In the genomic region with DNA sequence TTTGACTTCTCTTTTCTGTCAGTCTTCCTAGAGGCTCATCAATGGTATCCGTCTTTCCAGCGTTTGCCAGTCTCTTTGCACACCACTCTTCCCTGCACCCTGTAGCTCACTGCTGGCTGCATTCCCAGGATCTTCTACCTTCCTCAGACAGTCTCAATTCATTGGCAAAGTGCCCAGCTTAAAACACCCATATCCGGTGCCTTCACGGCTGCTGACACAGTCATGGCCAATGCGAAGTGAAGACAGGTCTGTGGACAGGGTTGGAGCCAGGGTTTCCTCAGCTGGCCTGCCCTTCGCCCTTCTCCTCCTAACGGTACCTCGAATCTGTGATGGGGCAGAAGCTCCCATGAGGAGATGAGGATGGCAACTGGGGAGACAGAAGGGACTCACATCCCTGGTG, we compare ENCODE assay signal across 9 cellular contexts. TPM values are rescaled to one million over a fixed set of nuclear protein-coding genes. Genes with fewer than 3 reads are reported as not detected.
DNase-seq lines count a peak whose midpoint lies in the region; ATAC-seq and TF ChIP-seq lines count a peak whose summit lies in the region.
"Had no signal": no experiment of that assay in that cellular context is flagged by ENCODE, and none has a peak within 500 bp of the region (broad histone marks: within the 10 kb centered on the region; RNA-seq: fewer than 3 reads in every experiment).

No MANE protein-coding gene starts in this region.

- H3K9me3 Mint-ChIP-seq in brain (peaks cover 5 to 13% (median 11%) of the 10 kb centered on the region in 5 experiments), mesothelial cell of epicardium (peaks cover 16% of the 10 kb centered on the region)

- ATAC-seq in GM18867 (IDR thresholded peaks at IDR 0.05; ENCODE audit: unreplicated experiment), result no peak
- no peak for ATAC-seq in HG02870 (IDR thresholded peaks at IDR 0.05; ENCODE audit: unreplicated experiment)
- no peak for ATAC-seq in GM18511 (IDR thresholded peaks at IDR 0.05; ENCODE audit: unreplicated experiment)

- TF ChIP-seq CTCF in brain (conservative IDR thresholded peaks at IDR 0.05) (no peak), mesothelial cell of epicardium (IDR thresholded peaks at IDR 0.05; ENCODE audit: unreplicated experiment) (no peak)

- peak overlapping the region in 1 of 5 experiments; percentile 6 for H3K4me3 Mint-ChIP-seq in brain
- no peak overlapping the region for H3K4me3 Mint-ChIP-seq in mesothelial cell of epicardium

- H3K27me3 Mint-ChIP-seq in brain (no peaks in the 10 kb centered on the region), mesothelial cell of epicardium (ENCODE audit: low read depth) (no peaks in the 10 kb centered on the region)

- peak; percentile 31 for DNase-seq in DMS53 treated with DMSO at 0.1 percent for 48 hours (lab: John Stamatoyannopoulos, UW; ENCODE audit: unreplicated experiment)
- DNase-seq in NCI-H2107 treated with DMSO at 0.1 percent for 48 hours (lab: John Stamatoyannopoulos, UW; ENCODE audit: unreplicated experiment), result peak; percentile 37
- DNase-seq in mesothelial cell of epicardium (ENCODE audit: low spot score in 2 of 2, unreplicated experiment in 2 of 2), result peak in 1 of 2 experiments; percentile 18
- DNase-seq in NCI-H774 (lab: John Stamatoyannopoulos, UW), result no peak

- H3K27ac Mint-ChIP-seq in brain (peak overlapping the region in 3 of 5 experiments; percentile 5 to 24 (median 21)), mesothelial cell of epicardium (peak overlapping the region; percentile 10)

- H3K4me1 Mint-ChIP-seq in brain (peaks cover 16% of the 10 kb centered on the region), mesothelial cell of epicardium (peaks cover 13% of the 10 kb centered on the region)

- H3K36me3 Mint-ChIP-seq in brain, result peaks cover 27% of the 10 kb centered on the region
- H3K36me3 Mint-ChIP-seq in mesothelial cell of epicardium, result peaks cover 25% of the 10 kb centered on the region

RNA-seq across cellular contexts. Expression of a gene that starts 36.1 kb away (rescaled TPM):
- 10.9 TPM for polyA plus RNA-seq in brain (ENCODE audit: insufficient read depth, low read depth, low replicate concordance)
- 34.3 to 38.0 TPM (median 36.4 TPM) in 3 replicates for total RNA-seq in mesothelial cell of epicardium

RNA-seq across cellular contexts. Expression of a gene that starts 50.4 kb away (rescaled TPM):
- polyA plus RNA-seq in brain (ENCODE audit: insufficient read depth, low read depth, low replicate concordance), result 4.8 TPM
- total RNA-seq in mesothelial cell of epicardium, result 5.2 to 6.8 TPM (median 5.3 TPM) in 3 replicates
- total RNA-seq: LHCN-M2 had no signal
